Comparison of ENCODE assay signal across 22 cellular contexts in genomic region chr7:44626620-44627019, GRCh38. TPM values are rescaled to one million over a fixed set of nuclear protein-coding genes. Genes with fewer than 3 reads are reported as not detected.
DNase-seq lines count a peak whose midpoint lies in the region; ATAC-seq and TF ChIP-seq lines count a peak whose summit lies in the region.
"Had no signal": no experiment of that assay in that cellular context is flagged by ENCODE, and none has a peak within 500 bp of the region (broad histone marks: within the 10 kb centered on the region; RNA-seq: fewer than 3 reads in every experiment).

No MANE protein-coding gene starts in this region.

- H3K9me3 Mint-ChIP-seq in activated naive CD4-positive, alpha-beta T cell treated with anti-CD3 and anti-CD28 coated beads, Interleukin-2, amount 10 ng/mL, durations not matched to agents 7 days and 5 days = no peaks in the 10 kb centered on the region
- no peaks in the 10 kb centered on the region for H3K9me3 Mint-ChIP-seq in activated naive CD4-positive, alpha-beta T cell treated with anti-CD3 and anti-CD28 coated beads, Interleukin-2, amount 50 U/mL, for 72 hours
- no peaks in the 10 kb centered on the region for H3K9me3 Mint-ChIP-seq in dendritic cell treated with granulocyte-macrophage colony-stimulating factor and Interleukin-4, amounts not matched to agents 40 ng/mL and 50 ng/mL, for 4 days

- no peak for TF ChIP-seq CTCF in HEK293 (tag by site-specific recombination; IDR thresholded peaks at IDR 0.05)
- TF ChIP-seq CTCF in spleen (IDR thresholded peaks at IDR 0.05 in 8 of 11, conservative IDR thresholded peaks at IDR 0.05 in 3 of 11) = no peak

- H3K36me3 ChIP-seq in HEK293 (ENCODE audit: control insufficient read depth in 2 of 2, insufficient read depth in 1 of 2, low read length in 2 of 2) = peaks cover 6 to 28% of the 10 kb centered on the region in 2 experiments; a peak in 2 of 3 replicates
- H3K36me3 ChIP-seq in spleen = peaks cover 0 to 38% (median 21%) of the 10 kb centered on the region in 6 donors

- peak overlapping the region; percentile 92 for H3K27ac Mint-ChIP-seq in activated naive CD4-positive, alpha-beta T cell treated with anti-CD3 and anti-CD28 coated beads, Interleukin-2, amount 10 ng/mL, durations not matched to agents 7 days and 5 days
- H3K27ac Mint-ChIP-seq in activated naive CD4-positive, alpha-beta T cell treated with anti-CD3 and anti-CD28 coated beads, Interleukin-2, amount 50 U/mL, for 72 hours = peak overlapping the region in 1 of 2 donors; percentile 35
- peak overlapping the region; percentile 25 for H3K27ac Mint-ChIP-seq in dendritic cell treated with granulocyte-macrophage colony-stimulating factor and Interleukin-4, amounts not matched to agents 40 ng/mL and 50 ng/mL, for 4 days

- POLR2A ChIA-PET in HEK293 (lab: Yijun Ruan, JAX) = no interaction called here

- ATAC-seq in activated naive CD4-positive, alpha-beta T cell treated with anti-CD3 and anti-CD28 coated beads, Interleukin-2, amount 50 U/mL, for 72 hours = no peak
- ATAC-seq in HG03571 (IDR thresholded peaks at IDR 0.05; ENCODE audit: unreplicated experiment) = no peak
- ATAC-seq: heart left ventricle had no signal

- intact Hi-C loops in dendritic cell treated with granulocyte-macrophage colony-stimulating factor and Interleukin-4, amounts not matched to agents 40 ng/mL and 50 ng/mL, for 4 days (cut with micrococcal nuclease) = no loop called here
- intact Hi-C loops in spleen (cut with DNase I; ENCODE audit: low total_unique reads) = no loop called here

- no peaks in the 10 kb centered on the region for H3K27me3 ChIP-seq in spleen (replicated peaks in 1 of 7)
- H3K27me3 ChIP-seq: BE2C, heart left ventricle had no signal

- no peak overlapping the region for H3K4me3 Mint-ChIP-seq in activated naive CD4-positive, alpha-beta T cell treated with anti-CD3 and anti-CD28 coated beads, Interleukin-2, amount 10 ng/mL, durations not matched to agents 7 days and 5 days
- no peak overlapping the region for H3K4me3 Mint-ChIP-seq in dendritic cell treated with granulocyte-macrophage colony-stimulating factor and Interleukin-4, amounts not matched to agents 40 ng/mL and 50 ng/mL, for 4 days

- H3K4me3 ChIP-seq in HEK293 (ENCODE audit: low read depth, low read length) = no peak overlapping the region
- no peak overlapping the region for H3K4me3 ChIP-seq in spleen
- H3K4me3 ChIP-seq: HAP-1, heart left ventricle had no signal

- H3K9me3 ChIP-seq in HEK293 (ENCODE audit: control insufficient read depth, insufficient read depth, low read depth, low read length) (no peaks in the 10 kb centered on the region), spleen (no peaks in the 10 kb centered on the region)
- H3K9me3 ChIP-seq: BE2C, HAP-1, heart left ventricle had no signal

- 58 to 87% (median 76%) methylated on average over 4 of the region's 4 CpGs for WGBS in spleen, 5 donors

- DNase-seq in activated naive CD4-positive, alpha-beta T cell treated with anti-CD3 and anti-CD28 coated beads, Interleukin-2, amount 10 ng/mL, durations not matched to agents 7 days and 5 days = no peak
- DNase-seq in activated naive CD4-positive, alpha-beta T cell treated with anti-CD3 and anti-CD28 coated beads, Interleukin-2, amount 50 U/mL, for 72 hours (ENCODE audit: low spot score in 2 of 2) = no peak
- DNase-seq in spleen = no peak
- DNase-seq in stimulated activated naive CD4-positive, alpha-beta T cell (lab: John Stamatoyannopoulos, UW) = no peak
- no peak for DNase-seq in ecto neural progenitor cell (ENCODE audit: low spot score)
- DNase-seq: activated CD4-positive, alpha-beta T cell treated with anti-CD3 and anti-CD28 coated beads, Interleukin-2, amount 50 U/mL, for 4 hours; activated naive CD4-positive, alpha-beta T cell; aorta; BE2C; heart left ventricle; mesenchymal stem cell; NCI-H1092 treated with DMSO at 0.1 percent for 48 hours; NCI-H2029; NCI-H226; NCI-H774; occipital lobe; RPMI8226; stimulated activated CD4-positive, alpha-beta T cell treated with anti-CD3 and anti-CD28 coated beads, Interleukin-1b, Interleukin-23, amount 100 ng/mL, for 48 hours had no signal

- peaks cover 79% of the 10 kb centered on the region for H3K4me1 Mint-ChIP-seq in activated naive CD4-positive, alpha-beta T cell treated with anti-CD3 and anti-CD28 coated beads, Interleukin-2, amount 10 ng/mL, durations not matched to agents 7 days and 5 days
- H3K4me1 Mint-ChIP-seq in dendritic cell treated with granulocyte-macrophage colony-stimulating factor and Interleukin-4, amounts not matched to agents 40 ng/mL and 50 ng/mL, for 4 days (ENCODE audit: low read depth) = peaks cover 57% of the 10 kb centered on the region

- CTCF ChIA-PET in activated naive CD4-positive, alpha-beta T cell treated with anti-CD3 and anti-CD28 coated beads, Interleukin-2, amount 10 ng/mL, durations not matched to agents 7 days and 5 days (lab: Charles Lee) = interaction anchor here (3.7 kb wide), 1 partner anchor 13 kb away, joined by 13 read pairs; no protein-coding TSS in a partner anchor
- CTCF ChIA-PET in HEK293 (lab: Yijun Ruan, JAX) = no interaction called here

- no peak overlapping the region for H3K27ac ChIP-seq in HEK293 (ENCODE audit: extremely low read depth, low read depth, low read length)
- peak overlapping the region in 6 of 8 donors; percentile 2 to 90 (median 61) for H3K27ac ChIP-seq in spleen

- H3K27me3 Mint-ChIP-seq in activated naive CD4-positive, alpha-beta T cell treated with anti-CD3 and anti-CD28 coated beads, Interleukin-2, amount 10 ng/mL, durations not matched to agents 7 days and 5 days = no peaks in the 10 kb centered on the region
- no peaks in the 10 kb centered on the region for H3K27me3 Mint-ChIP-seq in dendritic cell treated with granulocyte-macrophage colony-stimulating factor and Interleukin-4, amounts not matched to agents 40 ng/mL and 50 ng/mL, for 4 days

- TF ChIP-seq POLR2A in spleen (IDR thresholded peaks at IDR 0.05) = no peak

- peaks cover 57% of the 10 kb centered on the region for H3K36me3 Mint-ChIP-seq in activated naive CD4-positive, alpha-beta T cell treated with anti-CD3 and anti-CD28 coated beads, Interleukin-2, amount 10 ng/mL, durations not matched to agents 7 days and 5 days
- peaks cover 7 to 45% of the 10 kb centered on the region in 2 donors for H3K36me3 Mint-ChIP-seq in activated naive CD4-positive, alpha-beta T cell treated with anti-CD3 and anti-CD28 coated beads, Interleukin-2, amount 50 U/mL, for 72 hours
- H3K36me3 Mint-ChIP-seq in dendritic cell treated with granulocyte-macrophage colony-stimulating factor and Interleukin-4, amounts not matched to agents 40 ng/mL and 50 ng/mL, for 4 days (ENCODE audit: low read depth) = peaks cover 86% of the 10 kb centered on the region

- H3K4me1 ChIP-seq in HEK293 (ENCODE audit: control insufficient read depth, insufficient read depth, low read length) = 0 out of 2 replicates have a peak, but pooled peaks cover 4% of the 10 kb centered on the region
- H3K4me1 ChIP-seq in spleen = peaks cover 45 to 100% (median 76%) of the 10 kb centered on the region in 6 donors
- H3K4me1 ChIP-seq: BE2C, HAP-1 had no signal

TF ChIP-seq in HEK293, 187 proteins besides CTCF, POLR2A, EP300 and RAD21:
- TF ChIP-seq KLF9 (tag by site-specific recombination; IDR thresholded peaks at IDR 0.05; ENCODE audit: low read depth) (peak; percentile 80), GLIS1 (tag by site-specific recombination; IDR thresholded peaks at IDR 0.05) (peak; percentile 78), KLF1 (tag by site-specific recombination; IDR thresholded peaks at IDR 0.05) (peak; percentile 42; the same call in 1 of the 2 replicates), ZFHX2 (tag by site-specific recombination; conservative IDR thresholded peaks at IDR 0.05) (no peak)

RNA-seq across cellular contexts. Expression of gene OGDH, which starts 20.2 kb away (rescaled TPM):
- total RNA-seq in activated naive CD4-positive, alpha-beta T cell treated with anti-CD3 and anti-CD28 coated beads, Interleukin-2, amount 50 U/mL, for 72 hours = 100 to 1,000 TPM in 1 of 2 donors, 10 to 100 TPM in 1; 53.2 to 106 TPM
- 100 to 1,000 TPM in 2 of 7 donors, 10 to 100 TPM in 5; 78.2 to 120 (median 91.6) TPM for total RNA-seq in spleen
- 10 to 100 TPM; 15.7 to 32.3 (median 15.9) TPM for polyA plus RNA-seq in spleen

RNA-seq across cellular contexts. Expression of gene TMED4, which starts 44.6 kb away (rescaled TPM):
- total RNA-seq in activated naive CD4-positive, alpha-beta T cell treated with anti-CD3 and anti-CD28 coated beads, Interleukin-2, amount 50 U/mL, for 72 hours = 100 to 1,000 TPM in 1 of 2 donors, 10 to 100 TPM in 1; 67.1 to 114 TPM
- total RNA-seq in spleen = 100 to 1,000 TPM in 2 of 7 donors, 10 to 100 TPM in 5; 55.4 to 105 (median 66.6) TPM
- polyA plus RNA-seq in spleen = 10 to 100 TPM; 26.1 to 34.7 (median 28.7) TPM

RNA-seq across cellular contexts. Expression of gene DDX56, which starts 52.9 kb away (rescaled TPM):
- 10 to 100 TPM; 83.4 to 92.7 TPM for total RNA-seq in activated naive CD4-positive, alpha-beta T cell treated with anti-CD3 and anti-CD28 coated beads, Interleukin-2, amount 50 U/mL, for 72 hours
- 10 to 100 TPM; 56.1 to 78.9 (median 60.9) TPM for total RNA-seq in spleen
- polyA plus RNA-seq in spleen = 100 to 1,000 TPM in 2 of 3 donors, 10 to 100 TPM in 1; 70.0 to 130 (median 105) TPM
